ENCODE assay signal across 1 cellular context in the genomic region with DNA sequence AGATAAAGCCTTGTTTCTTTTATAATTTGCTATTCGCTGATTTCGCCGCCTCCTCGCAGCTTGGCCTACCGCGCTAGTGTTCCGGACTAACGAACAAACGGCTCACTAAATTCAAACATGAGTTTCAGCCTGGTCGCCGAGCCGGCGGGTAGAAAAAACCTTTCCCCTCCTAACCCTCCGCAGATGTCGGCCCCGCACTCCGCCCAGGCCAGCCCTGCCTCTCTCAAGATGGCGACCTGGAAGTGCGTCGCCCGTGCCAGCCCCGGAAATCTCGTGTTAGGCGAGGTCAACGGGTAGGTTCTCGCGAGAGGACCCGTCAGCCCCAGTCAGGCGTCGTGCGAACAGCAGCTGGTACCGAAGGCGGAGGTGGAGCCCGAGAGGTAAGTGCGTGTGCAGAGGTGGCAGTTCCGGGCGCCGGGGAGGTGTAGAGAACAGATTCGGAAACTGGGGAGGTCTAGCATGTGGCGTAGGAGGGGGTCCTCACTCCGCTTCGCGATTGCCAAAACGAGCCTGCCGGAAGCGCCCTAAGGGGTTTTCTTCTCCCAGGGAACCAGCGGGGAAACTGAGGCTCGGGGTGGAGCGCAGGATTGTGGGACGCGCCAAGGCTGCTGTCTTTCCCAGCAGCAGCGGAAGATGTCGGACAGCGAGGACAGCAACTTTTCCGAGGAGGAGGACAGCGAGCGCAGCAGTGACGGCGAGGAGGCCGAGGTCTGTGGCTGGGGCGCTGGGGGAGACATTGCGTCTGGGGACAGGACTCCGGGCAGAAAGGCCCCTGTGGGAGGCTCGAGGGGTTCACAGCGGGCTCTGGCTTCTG.
TF ChIP-seq lines count a peak whose summit lies in the region.

A gene (plus strand): TSS at position 325 of the 814 bp plus-strand sequence. CDS start 309 bp downstream, at position 634.

TF ChIP-seq in HCT116, 20 proteins besides CTCF, POLR2A, EP300 and RAD21 (continued from another document):
- TF ChIP-seq FOSL1 (IDR thresholded peaks at IDR 0.05; ENCODE audit: low read depth): no peak
- no peak for TF ChIP-seq EZH2 (IDR thresholded peaks at IDR 0.05)
- no peak for TF ChIP-seq JUND (IDR thresholded peaks at IDR 0.05)
- TF ChIP-seq, protein P1, sequence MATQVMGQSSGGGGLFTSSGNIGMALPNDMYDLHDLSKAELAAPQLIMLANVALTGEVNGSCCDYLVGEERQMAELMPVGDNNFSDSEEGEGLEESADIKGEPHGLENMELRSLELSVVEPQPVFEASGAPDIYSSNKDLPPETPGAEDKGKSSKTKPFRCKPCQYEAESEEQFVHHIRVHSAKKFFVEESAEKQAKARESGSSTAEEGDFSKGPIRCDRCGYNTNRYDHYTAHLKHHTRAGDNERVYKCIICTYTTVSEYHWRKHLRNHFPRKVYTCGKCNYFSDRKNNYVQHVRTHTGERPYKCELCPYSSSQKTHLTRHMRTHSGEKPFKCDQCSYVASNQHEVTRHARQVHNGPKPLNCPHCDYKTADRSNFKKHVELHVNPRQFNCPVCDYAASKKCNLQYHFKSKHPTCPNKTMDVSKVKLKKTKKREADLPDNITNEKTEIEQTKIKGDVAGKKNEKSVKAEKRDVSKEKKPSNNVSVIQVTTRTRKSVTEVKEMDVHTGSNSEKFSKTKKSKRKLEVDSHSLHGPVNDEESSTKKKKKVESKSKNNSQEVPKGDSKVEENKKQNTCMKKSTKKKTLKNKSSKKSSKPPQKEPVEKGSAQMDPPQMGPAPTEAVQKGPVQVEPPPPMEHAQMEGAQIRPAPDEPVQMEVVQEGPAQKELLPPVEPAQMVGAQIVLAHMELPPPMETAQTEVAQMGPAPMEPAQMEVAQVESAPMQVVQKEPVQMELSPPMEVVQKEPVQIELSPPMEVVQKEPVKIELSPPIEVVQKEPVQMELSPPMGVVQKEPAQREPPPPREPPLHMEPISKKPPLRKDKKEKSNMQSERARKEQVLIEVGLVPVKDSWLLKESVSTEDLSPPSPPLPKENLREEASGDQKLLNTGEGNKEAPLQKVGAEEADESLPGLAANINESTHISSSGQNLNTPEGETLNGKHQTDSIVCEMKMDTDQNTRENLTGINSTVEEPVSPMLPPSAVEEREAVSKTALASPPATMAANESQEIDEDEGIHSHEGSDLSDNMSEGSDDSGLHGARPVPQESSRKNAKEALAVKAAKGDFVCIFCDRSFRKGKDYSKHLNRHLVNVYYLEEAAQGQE (IDR thresholded peaks at IDR 0.05; ENCODE audit: low read depth): no peak
- peak; percentile 97 for TF ChIP-seq SIN3A (IDR thresholded peaks at IDR 0.05; ENCODE audit: low read depth)
- no peak for TF ChIP-seq SRF (IDR thresholded peaks at IDR 0.05; ENCODE audit: low read depth)
- no peak for TF ChIP-seq ZNF274 (IDR thresholded peaks at IDR 0.05; ENCODE audit: low read depth, low read length)
- peak; percentile 98 for TF ChIP-seq YY1 (IDR thresholded peaks at IDR 0.05; ENCODE audit: extremely low read depth, insufficient replicate concordance, low read depth, low read length)
